ENCODE assay signal across 8 cellular contexts in the genomic region with DNA sequence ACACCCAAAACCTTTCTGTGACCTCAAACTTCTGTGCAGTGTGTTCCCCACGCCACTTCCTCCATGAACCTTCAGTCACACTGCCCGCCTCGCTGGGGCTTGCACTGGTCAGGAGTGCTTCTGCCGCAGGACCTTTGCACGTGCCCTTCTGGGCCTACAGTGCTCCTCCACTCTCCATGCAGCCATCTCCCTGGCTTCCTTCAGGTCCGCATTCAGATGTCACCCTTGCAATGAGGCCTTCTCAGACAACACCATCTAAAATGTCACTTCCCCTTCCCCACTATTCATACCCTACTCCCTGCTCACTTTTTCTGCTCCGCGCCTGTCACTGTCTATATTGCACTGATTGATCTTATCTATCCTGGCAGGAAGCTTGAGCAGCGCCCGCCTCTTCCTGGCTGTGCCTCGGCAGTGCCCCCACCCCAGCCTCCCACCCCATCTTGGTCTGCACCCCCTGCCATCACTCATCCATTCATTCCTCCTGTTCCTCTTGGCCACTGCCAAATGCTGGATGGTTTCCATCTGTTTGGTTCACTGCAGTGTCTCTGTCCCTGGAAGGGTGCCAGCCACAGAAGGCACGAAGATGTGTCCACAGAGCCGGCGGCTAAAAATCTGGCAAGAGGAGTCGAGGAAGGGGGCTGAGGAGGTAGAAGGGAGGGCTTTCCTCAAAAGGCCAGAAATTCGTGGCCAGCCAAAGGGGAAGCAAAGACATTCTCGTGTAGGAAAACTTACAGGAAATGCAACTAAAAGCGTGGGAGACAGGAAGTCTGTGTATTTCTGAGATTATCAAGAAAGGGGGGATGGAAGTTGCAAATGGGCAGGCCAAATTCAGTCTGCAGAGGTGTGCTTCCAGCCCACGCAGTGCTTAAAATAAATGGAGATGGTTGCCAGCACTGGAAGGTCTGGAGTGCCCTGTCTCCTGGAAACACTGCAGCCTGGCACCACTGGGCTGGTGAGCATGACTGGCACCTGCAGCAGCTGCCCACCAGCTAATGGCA. TPM values are rescaled to one million over a fixed set of nuclear protein-coding genes. Genes with fewer than 3 reads are reported as not detected.
DNase-seq lines count a peak whose midpoint lies in the region; ATAC-seq, FAIRE-seq and TF ChIP-seq lines count a peak whose summit lies in the region.

No MANE protein-coding gene starts in this region.

- peak overlapping the region; percentile 4 for H3K4me2 ChIP-seq in fibroblast of lung (ENCODE audit: extremely low read depth, insufficient read depth, low read length)
- H3K4me2 ChIP-seq in parathyroid adenoma (ENCODE audit: low read length): peak overlapping the region; percentile 18

- peak overlapping the region; percentile 53 for H3K4me3 Mint-ChIP-seq in activated CD8-positive, alpha-beta T cell treated with anti-CD3 and anti-CD28 coated beads for 36 hours

- H3K4me3 ChIP-seq in AG04450 (ENCODE audit: low read depth, low read length): 0 out of 2 replicates have a peak overlapping the region, but pooled peaks have one; percentile 20
- no peak overlapping the region for H3K4me3 ChIP-seq in HL-60 (replicated peaks; ENCODE audit: insufficient read depth, low read length)
- no peak overlapping the region for H3K4me3 ChIP-seq in fibroblast of lung (replicated peaks in 1 of 4; ENCODE audit: control extremely low read depth in 1 of 4, insufficient read depth in 1 of 4, low read depth in 3 of 4, low read length in 4 of 4)
- H3K4me3 ChIP-seq in parathyroid adenoma (ENCODE audit: low read depth, low read length): no peak overlapping the region

- TF ChIP-seq CTCF in AG04450 (IDR thresholded peaks at IDR 0.05; ENCODE audit: low read depth, low read length) (no peak), HL-60 (IDR thresholded peaks at IDR 0.05; ENCODE audit: insufficient read depth, low read length) (no peak), fibroblast of lung (conservative IDR thresholded peaks at IDR 0.05 in 1 of 2, IDR thresholded peaks at IDR 0.05 in 1 of 2; ENCODE audit: low read depth in 1 of 2, low read length in 2 of 2) (no peak), parathyroid adenoma (IDR thresholded peaks at IDR 0.05) (no peak), D721Med (IDR thresholded peaks at IDR 0.05; ENCODE audit: insufficient read depth, missing control alignments) (no peak)
- no peak for TF ChIP-seq CTCF in activated CD8-positive, alpha-beta T cell treated with anti-CD3 and anti-CD28 coated beads for 36 hours (IDR thresholded peaks at IDR 0.05)

- H2AFZ ChIP-seq in fibroblast of lung (ENCODE audit: low read length): no peak overlapping the region
- peak overlapping the region; percentile 66 for H2AFZ ChIP-seq in parathyroid adenoma

- no peaks in the 10 kb centered on the region for H3K27me3 Mint-ChIP-seq in activated CD8-positive, alpha-beta T cell treated with anti-CD3 and anti-CD28 coated beads for 36 hours

- peaks cover 22% of the 10 kb centered on the region for H3K36me3 Mint-ChIP-seq in activated CD8-positive, alpha-beta T cell treated with anti-CD3 and anti-CD28 coated beads for 36 hours (ENCODE audit: low read depth)

- H4K20me1 ChIP-seq in fibroblast of lung (ENCODE audit: control insufficient read depth, extremely low read depth, insufficient read depth, low read length): no peaks in the 10 kb centered on the region

- POLR2A ChIA-PET in AG04450 (lab: Yijun Ruan, JAX): interaction anchor here (0.8 to 1.8 kb wide), 3 partner anchors 27 to 51 kb away, joined by 3 to 6 read pairs (median 3); partner anchors contain the start of gene SYNJ2
- POLR2A ChIA-PET in activated CD8-positive, alpha-beta T cell treated with anti-CD3 and anti-CD28 coated beads for 36 hours (lab: Charles Lee): interaction anchor here (0.5 to 2.1 kb wide), 6 partner anchors 13 to 309 kb away, joined by 3 to 9 read pairs (median 5); partner anchors contain the start of gene SYNJ2

- no peak for FAIRE-seq in D721Med (lab: Jason Lieb, UNC)

- no peaks in the 10 kb centered on the region; the same call in 1 of the 2 replicates for H3K9me3 ChIP-seq in AG04450 (ENCODE audit: control insufficient read depth, insufficient read depth, low read length)
- no peaks in the 10 kb centered on the region for H3K9me3 ChIP-seq in fibroblast of lung (ENCODE audit: control insufficient read depth, insufficient read depth, low read depth, low read length)
- H3K9me3 ChIP-seq in parathyroid adenoma (ENCODE audit: control insufficient read depth, low read length): no peaks in the 10 kb centered on the region

- CTCF ChIA-PET in AG04450 (lab: Charles Lee): interaction anchor here (1.1 to 1.3 kb wide), 2 partner anchors 17 kb away, joined by 4 to 7 read pairs; no protein-coding TSS in a partner anchor
- CTCF ChIA-PET in activated CD8-positive, alpha-beta T cell treated with anti-CD3 and anti-CD28 coated beads for 36 hours (lab: Charles Lee): interaction anchor here (0.5 to 1.8 kb wide), 3 partner anchors 17 to 63 kb away, joined by 3 to 15 read pairs (median 7); no protein-coding TSS in a partner anchor

- peak; percentile 41 for ATAC-seq in activated CD8-positive, alpha-beta T cell treated with anti-CD3 and anti-CD28 coated beads for 36 hours
- ATAC-seq in GM18519 (IDR thresholded peaks at IDR 0.05; ENCODE audit: low FRiP score, unreplicated experiment): no peak
- ATAC-seq in GM18861 (IDR thresholded peaks at IDR 0.05; ENCODE audit: unreplicated experiment): no peak

- H3K4me1 Mint-ChIP-seq in activated CD8-positive, alpha-beta T cell treated with anti-CD3 and anti-CD28 coated beads for 36 hours (ENCODE audit: low read depth): peaks cover 67% of the 10 kb centered on the region

- intact Hi-C loops in activated CD8-positive, alpha-beta T cell treated with anti-CD3 and anti-CD28 coated beads for 36 hours (cut with micrococcal nuclease): no loop called here

- H3K9ac ChIP-seq in fibroblast of lung (ENCODE audit: insufficient read depth, low read length) (no peak overlapping the region), parathyroid adenoma (no peak overlapping the region)

- DNase-seq in AG04450 (ENCODE audit: low read depth, low spot score): no peak
- DNase-seq in HL-60 (ENCODE audit: low read depth in 1 of 2, low spot score in 1 of 2): peak; percentile 47 to 59
- DNase-seq in activated CD8-positive, alpha-beta T cell treated with anti-CD3 and anti-CD28 coated beads for 36 hours: peak; percentile 45
- peak; percentile 66 to 78 for DNase-seq in fibroblast of lung (ENCODE audit: low read depth in 2 of 2)
- no peak for DNase-seq in D721Med (ENCODE audit: insufficient read length, low spot score)

- no peaks in the 10 kb centered on the region for H3K9me3 Mint-ChIP-seq in activated CD8-positive, alpha-beta T cell treated with anti-CD3 and anti-CD28 coated beads for 36 hours

- H3K27me3 ChIP-seq in AG04450 (ENCODE audit: control insufficient read depth, insufficient read depth, low read length) (no peaks in the 10 kb centered on the region), HL-60 (ENCODE audit: insufficient read depth, poor library complexity, severe bottlenecking) (no peaks in the 10 kb centered on the region), fibroblast of lung (ENCODE audit: control insufficient read depth, insufficient read depth, low read length) (no peaks in the 10 kb centered on the region), parathyroid adenoma (ENCODE audit: control insufficient read depth, insufficient read depth, low read length) (no peaks in the 10 kb centered on the region)

- H3K79me2 ChIP-seq in fibroblast of lung (ENCODE audit: control insufficient read depth, insufficient read depth, low read length): peaks cover 91% of the 10 kb centered on the region
- no peaks in the 10 kb centered on the region for H3K79me2 ChIP-seq in parathyroid adenoma

- peak overlapping the region; percentile 72 for H3K27ac Mint-ChIP-seq in activated CD8-positive, alpha-beta T cell treated with anti-CD3 and anti-CD28 coated beads for 36 hours

- H3K27ac ChIP-seq in AG04450 (ENCODE audit: low read depth, low read length) (peak overlapping the region; percentile 70), HL-60 (replicated peaks) (no peak overlapping the region), fibroblast of lung (ENCODE audit: insufficient read depth, low read length) (peak overlapping the region; percentile 30), parathyroid adenoma (peak overlapping the region; percentile 51)

- H3K36me3 ChIP-seq in fibroblast of lung (ENCODE audit: control insufficient read depth, insufficient read depth, low read length) (no peaks in the 10 kb centered on the region), parathyroid adenoma (ENCODE audit: control insufficient read depth, insufficient read depth, low read length) (no peaks in the 10 kb centered on the region)

- H3K4me1 ChIP-seq in fibroblast of lung (ENCODE audit: control insufficient read depth, extremely low read depth, insufficient read depth, low read length): peaks cover 33% of the 10 kb centered on the region
- H3K4me1 ChIP-seq in parathyroid adenoma: peaks cover 9% of the 10 kb centered on the region

RNA-seq across cellular contexts. Expression of gene SYNJ2, which starts 27.5 kb away (rescaled TPM):
- polyA plus RNA-seq in AG04450 (2011; rRNA removed) (38.1 and 40.8 TPM in 2 replicates), fibroblast of lung (23.5 and 41.3 TPM in 2 replicates)
- polyA minus RNA-seq in AG04450 (2011; rRNA and poly(A)+ RNA removed): 63.6 and 78.2 TPM in 2 replicates
- 10 to 100 TPM; 27.7 to 28.5 TPM for total RNA-seq in activated CD8-positive, alpha-beta T cell treated with anti-CD3 and anti-CD28 coated beads for 36 hours
- 43.4 and 57.3 TPM in 2 replicates for total RNA-seq in fibroblast of lung
- 18.1 and 31.8 TPM in 2 replicates for polyA plus RNA-seq in fibroblast of lung (2012)
- polyA minus RNA-seq in fibroblast of lung (ENCODE audit: low replicate concordance): 51.7 and 102 TPM in 2 replicates

Comparison
In these comparisons a context has a peak if more than half of its experiments do, and no peak if none do; other contexts are left out.
1. DNase-seq: peak in HL-60 (2 of 2), activated CD8-positive, alpha-beta T cell treated with anti-CD3 and anti-CD28 coated beads for 36 hours (single experiment) and fibroblast of lung (2 of 2); none in AG04450 (single experiment) and D721Med (single experiment).